Comparison of ENCODE assay signal across 9 cellular contexts in genomic region chr17:10292057-10292931, GRCh38.
A peak's percentile ranks its signal among the peaks of the same experiment; 100 is the strongest.
DNase-seq lines count a peak whose midpoint lies in the region; ATAC-seq and TF ChIP-seq lines count a peak whose summit lies in the region.
"Had no signal": no experiment of that assay in that cellular context is flagged by ENCODE, and none has a peak within 500 bp of the region (broad histone marks: within the 10 kb centered on the region; RNA-seq: fewer than 3 reads in every experiment).

No MANE protein-coding gene starts in this region.

- DNase-seq in Right ventricle myocardium inferior (ENCODE audit: missing footprints) (no peak), cardiac septum (ENCODE audit: low spot score) (no peak), HT-29 (ENCODE audit: low spot score) (peak; percentile 28), fibroblast of villous mesenchyme (ENCODE audit: low read depth) (peak; percentile 44), vagina (ENCODE audit: extremely low spot score in 2 of 2) (no peak), NCI-H1436 (lab: John Stamatoyannopoulos, UW) (no peak), tibial artery (no peak), NCI-H524 (lab: John Stamatoyannopoulos, UW) (no peak)
- DNase-seq: CD8-positive, alpha-beta memory T cell had no signal

- no peaks in the 10 kb centered on the region for H3K9me3 ChIP-seq in vagina
- H3K9me3 ChIP-seq in tibial artery: no peaks in the 10 kb centered on the region

- no peak for TF ChIP-seq POLR2A in vagina (IDR thresholded peaks at IDR 0.05)

- intact Hi-C loops in Right ventricle myocardium inferior (cut with DNase I): loop anchor here (10.0 kb wide), 1 partner anchor 323 kb away; no protein-coding TSS in a partner anchor
- intact Hi-C loops in cardiac septum (cut with DNase I): loop anchor here (10.0 kb wide), 2 partner anchors 177 to 323 kb away; no protein-coding TSS in a partner anchor
- intact Hi-C loops in vagina (cut with DNase I): no loop called here
- intact Hi-C loops in tibial artery (cut with DNase I; ENCODE audit: low total_unique reads): no loop called here

- H3K36me3 ChIP-seq in vagina (no peaks in the 10 kb centered on the region), tibial artery (no peaks in the 10 kb centered on the region)

- H3K27ac ChIP-seq in vagina (peak overlapping the region; percentile 15), tibial artery (no peak overlapping the region)

- H3K4me3 ChIP-seq in fibroblast of villous mesenchyme (ENCODE audit: low read depth, low read length): peak overlapping the region; percentile 41
- H3K4me3 ChIP-seq in vagina: no peak overlapping the region
- no peak overlapping the region for H3K4me3 ChIP-seq in tibial artery

- peak; percentile 81 for ATAC-seq in Right ventricle myocardium inferior

- TF ChIP-seq CTCF in fibroblast of villous mesenchyme (IDR thresholded peaks at IDR 0.05; ENCODE audit: insufficient read depth, low read depth, low read length) (no peak), vagina (IDR thresholded peaks at IDR 0.05) (no peak), tibial artery (IDR thresholded peaks at IDR 0.05) (no peak)

- H3K4me1 ChIP-seq in vagina: peaks cover 12% of the 10 kb centered on the region
- no peaks in the 10 kb centered on the region for H3K4me1 ChIP-seq in tibial artery

- H3K27me3 ChIP-seq in vagina: no peaks in the 10 kb centered on the region
- peaks cover 0 to 9% of the 10 kb centered on the region in 2 donors for H3K27me3 ChIP-seq in tibial artery

Comparison
In these comparisons a context has a peak if more than half of its experiments do, and no peak if none do; other contexts are left out.
1. DNase-seq: peak in HT-29 (single experiment) and fibroblast of villous mesenchyme (single experiment); none in Right ventricle myocardium inferior (single experiment), cardiac septum (single experiment), vagina (0 of 2), NCI-H1436 (single experiment), tibial artery (0 of 2) and NCI-H524 (0 of 2).
2. intact Hi-C loops: an anchor here in Right ventricle myocardium inferior (10.0 kb wide) and cardiac septum (10.0 kb wide); none called in vagina and tibial artery.